ENCODE assay signal across 8 cellular contexts in genomic region chr14:55270832-55271571, GRCh38.
DNase-seq lines count a peak whose midpoint lies in the region; ATAC-seq, FAIRE-seq and TF ChIP-seq lines count a peak whose summit lies in the region.

Gene FBXO34 (plus strand): TSS chr14:55271421. CDS start chr14:55350391, 78,970 bp downstream.

- in situ Hi-C loops in GM18951 (cut with MboI; ENCODE audit: low sequenced_read_pairs, unreplicated experiment): no loop called here

- peak; percentile 89 for TF ChIP-seq POLR2A in GM18951 (IDR thresholded peaks at IDR 0.05; ENCODE audit: extremely low read depth, insufficient read depth, insufficient read length)

- peak; percentile 87 for ATAC-seq in HG03280 (IDR thresholded peaks at IDR 0.05; ENCODE audit: unreplicated experiment)

- FAIRE-seq in islet of Langerhans (lab: Jason Lieb, UNC): peak; percentile 74

- TF ChIP-seq CTCF in AG09319 (IDR thresholded peaks at IDR 0.05; ENCODE audit: low read depth, low read length): peak; percentile 99

- DNase-seq in AG09319 (ENCODE audit: extremely low read depth, low read depth) (peak; percentile 87), NCI-H345 treated with DMSO at 0.1 percent for 48 hours (lab: John Stamatoyannopoulos, UW; ENCODE audit: unreplicated experiment) (peak; percentile 98), cerebellar cortex (ENCODE audit: low spot score) (peak; percentile 98)
- peak; percentile 98 for DNase-seq in activated CD4-positive, CD25-positive, alpha-beta regulatory T cell treated with anti-CD3 and anti-CD28 coated beads, Interleukin-2, amount 50 U/mL, for 16 hours (ENCODE audit: low read depth, low spot score)
- DNase-seq in stimulated activated CD4-positive, alpha-beta T cell treated with anti-CD3 and anti-CD28 coated beads, Interleukin-12 subunit alpha, Interleukin-12 subunit beta, amount 100 ng/mL, for 48 hours (ENCODE audit: low read depth in 2 of 3, low spot score in 1 of 3): peak; percentile 97 to 100 (median 100)

Comparison
In these comparisons a context has a peak if more than half of its experiments do, and no peak if none do; other contexts are left out.
1. Peak in every context shown above with its lines: DNase-seq and ATAC-seq.